ENCODE assay signal across 19 cellular contexts in the genomic region with DNA sequence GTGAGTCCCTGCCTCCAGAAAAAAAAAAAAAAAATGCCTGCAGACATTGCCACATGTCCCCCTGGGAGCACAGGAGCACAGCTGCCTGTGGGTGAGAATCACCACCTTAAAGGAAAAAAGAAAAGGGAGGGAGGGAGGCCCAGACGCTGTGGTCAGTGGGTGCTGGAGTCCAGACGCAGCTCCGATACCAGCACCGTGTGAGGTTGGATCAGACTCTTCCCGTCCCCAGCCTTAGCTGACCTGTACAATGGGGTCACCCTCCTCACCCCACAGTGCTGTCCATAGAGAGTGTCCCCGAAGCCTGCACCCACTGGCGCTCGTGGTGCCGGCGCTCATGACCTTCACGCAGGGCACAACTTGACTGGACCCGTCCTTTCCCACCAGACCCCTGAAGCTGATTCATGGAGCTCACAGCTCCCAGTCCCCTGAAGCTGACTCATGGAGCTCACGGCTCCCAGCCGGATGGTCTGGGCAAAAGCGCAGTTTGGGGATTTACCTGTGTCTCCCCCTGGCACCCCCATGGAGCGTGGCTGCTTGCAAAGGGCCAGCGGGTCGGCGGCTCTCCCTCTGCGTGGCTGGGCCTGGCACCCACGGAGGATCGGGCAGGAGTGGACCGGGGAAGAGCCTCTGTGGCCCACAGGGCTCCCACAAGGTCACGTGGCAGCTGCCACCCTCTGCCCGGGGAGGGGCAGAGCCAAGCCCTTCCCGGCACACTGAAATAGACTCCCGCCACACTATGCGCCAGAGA.
"Had no signal": no experiment of that assay in that cellular context is flagged by ENCODE, and none has a peak within 500 bp of the region (broad histone marks: within the 10 kb centered on the region; RNA-seq: fewer than 3 reads in every experiment).

No MANE protein-coding gene starts in this region.

- H3K27me3 ChIP-seq: cardiac muscle cell, hepatocyte, upper lobe of left lung had no signal

- H3K9me3 ChIP-seq: upper lobe of left lung had no signal

- H3K27ac ChIP-seq: cardiac muscle cell, hepatocyte, parathyroid adenoma, upper lobe of left lung had no signal

- ATAC-seq: activated CD8-positive, alpha-beta memory T cell treated with anti-CD3 and anti-CD28 coated beads, Interleukin-2, amount 10 ng/mL, durations not matched to agents 7 days and 5 days; stimulated activated naive CD8-positive, alpha-beta T cell treated with anti-CD3 and anti-CD28 coated beads, Interleukin-15, Interleukin-2, amounts not matched to agents 100 U/mL and 50 U/mL, for 24 hours; T-helper 17 cell had no signal

- DNase-seq: activated CD4-positive, alpha-beta memory T cell treated with anti-CD3 and anti-CD28 coated beads, Interleukin-2, amount 10 ng/mL, durations not matched to agents 7 days and 5 days; activated CD4-positive, alpha-beta T cell treated with anti-CD3 and anti-CD28 coated beads for 4 hours; activated CD4-positive, CD25-positive, alpha-beta regulatory T cell; activated CD8-positive, alpha-beta memory T cell treated with anti-CD3 and anti-CD28 coated beads, Interleukin-2, amount 10 ng/mL, durations not matched to agents 7 days and 5 days; activated effector memory CD4-positive, alpha-beta T cell treated with anti-CD3 and anti-CD28 coated beads, Interleukin-2, amount 50 U/mL, for 16 hours; activated naive CD4-positive, alpha-beta T cell treated with anti-CD3 and anti-CD28 coated beads, Interleukin-2, amount 10 ng/mL, durations not matched to agents 7 days and 5 days; activated T-cell treated with anti-CD3 and anti-CD28 coated beads for 4 hours; foreskin melanocyte; glutamatergic neuron; midbrain; stimulated activated CD4-positive, alpha-beta T cell treated with anti-CD3 and anti-CD28 coated beads, Interleukin-12 subunit alpha, Interleukin-12 subunit beta, amount 100 ng/mL, for 4 hours; stimulated activated CD4-positive, alpha-beta T cell treated with anti-CD3 and anti-CD28 coated beads, Interleukin-4, amount 100 ng/mL, for 4 hours; stimulated activated naive CD8-positive, alpha-beta T cell treated with anti-CD3 and anti-CD28 coated beads, Interleukin-15, Interleukin-2, amounts not matched to agents 100 U/mL and 50 U/mL, for 24 hours; SW 1271; T-helper 17 cell; upper lobe of left lung had no signal

- H3K36me3 ChIP-seq: cardiac muscle cell, upper lobe of left lung had no signal

- H3K9ac ChIP-seq: parathyroid adenoma had no signal

- H3K4me1 ChIP-seq: upper lobe of left lung had no signal

- H3K4me3 ChIP-seq: cardiac muscle cell, hepatocyte, upper lobe of left lung had no signal
